Comparison of ENCODE assay signal across 1 cellular context in the genomic region with DNA sequence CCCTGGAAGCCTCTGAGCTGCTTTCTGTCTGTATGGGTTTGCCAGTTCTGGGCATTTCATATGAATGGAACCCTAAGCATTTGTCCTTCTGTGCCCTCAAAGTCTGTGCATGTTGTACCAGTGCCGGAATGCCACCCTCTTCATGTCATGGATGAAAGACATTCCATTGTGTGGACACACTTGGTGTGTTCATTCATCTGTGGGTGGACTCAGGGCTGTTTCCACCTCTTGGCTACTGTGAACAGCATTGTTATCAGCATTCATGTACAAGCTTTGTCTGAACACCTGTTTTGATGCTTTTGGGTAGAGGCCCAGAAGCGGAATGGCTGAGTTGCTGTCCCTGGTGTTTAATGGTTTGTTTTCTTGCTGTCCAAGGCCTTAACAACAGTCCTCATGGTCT. TPM values are rescaled to one million over a fixed set of nuclear protein-coding genes. Genes with fewer than 3 reads are reported as not detected.
"Had no signal": no experiment of that assay in that cellular context is flagged by ENCODE, and none has a peak within 500 bp of the region (broad histone marks: within the 10 kb centered on the region; RNA-seq: fewer than 3 reads in every experiment).

No MANE protein-coding gene starts in this region.

RNA-seq across cellular contexts. Expression of a gene that starts 30.1 kb away (rescaled TPM):
- total RNA-seq: HT-29 had no signal
